In genomic region chr17:31509095-31509804, GRCh38 we compare ENCODE assay signal across 9 cellular contexts.
DNase-seq lines count a peak whose midpoint lies in the region; ATAC-seq and TF ChIP-seq lines count a peak whose summit lies in the region.
"Had no signal": no experiment of that assay in that cellular context is flagged by ENCODE, and none has a peak within 500 bp of the region (broad histone marks: within the 10 kb centered on the region; RNA-seq: fewer than 3 reads in every experiment).

No MANE protein-coding gene starts in this region.

- H3K36me3 ChIP-seq in GM06990 (ENCODE audit: control insufficient read depth, insufficient read depth, low read length) = no peaks in the 10 kb centered on the region
- no peaks in the 10 kb centered on the region for H3K36me3 ChIP-seq in lower lobe of right lung

- H3K27me3 ChIP-seq in GM06990 (replicated peaks; ENCODE audit: control insufficient read depth, insufficient read depth, low read length) = no peaks in the 10 kb centered on the region
- no peaks in the 10 kb centered on the region for H3K27me3 ChIP-seq in lower lobe of right lung (ENCODE audit: low read depth)

- H3K36me3 Mint-ChIP-seq in activated CD4-positive, alpha-beta memory T cell treated with anti-CD3 and anti-CD28 coated beads, Interleukin-2, amount 10 ng/mL, durations not matched to agents 7 days and 5 days (ENCODE audit: low read depth) = peaks cover 4% of the 10 kb centered on the region

- no peak for DNase-seq in GM06990 (ENCODE audit: extremely low read depth, insufficient read length)
- DNase-seq in activated CD4-positive, alpha-beta memory T cell treated with anti-CD3 and anti-CD28 coated beads, Interleukin-2, amount 10 ng/mL, durations not matched to agents 7 days and 5 days = peak; percentile 41
- DNase-seq in lower lobe of right lung = no peak
- no peak for DNase-seq in HuH-7.5 (ENCODE audit: low spot score)
- DNase-seq in GM19240 (ENCODE audit: insufficient read length, low spot score) = no peak
- DNase-seq: NCI-H1436 treated with DMSO at 0.1 percent for 48 hours had no signal

- H3K4me3 Mint-ChIP-seq in activated CD4-positive, alpha-beta memory T cell treated with anti-CD3 and anti-CD28 coated beads, Interleukin-2, amount 10 ng/mL, durations not matched to agents 7 days and 5 days = peak overlapping the region; percentile 77

- H3K9me3 Mint-ChIP-seq in activated CD4-positive, alpha-beta memory T cell treated with anti-CD3 and anti-CD28 coated beads, Interleukin-2, amount 10 ng/mL, durations not matched to agents 7 days and 5 days = no peaks in the 10 kb centered on the region

- POLR2A ChIA-PET in activated CD4-positive, alpha-beta memory T cell treated with anti-CD3 and anti-CD28 coated beads, Interleukin-2, amount 10 ng/mL, durations not matched to agents 7 days and 5 days (lab: Charles Lee) = interaction anchor here (0.6 to 8.4 kb wide), 23 partner anchors 8 to 199 kb away, joined by 3 to 314 read pairs (median 6); partner anchors contain the start of gene EVI2B

- peak overlapping the region; percentile 100 for H3K27ac Mint-ChIP-seq in activated CD4-positive, alpha-beta memory T cell treated with anti-CD3 and anti-CD28 coated beads, Interleukin-2, amount 10 ng/mL, durations not matched to agents 7 days and 5 days

- H3K27ac ChIP-seq in lower lobe of right lung = peak overlapping the region; percentile 76

- H3K27me3 Mint-ChIP-seq in activated CD4-positive, alpha-beta memory T cell treated with anti-CD3 and anti-CD28 coated beads, Interleukin-2, amount 10 ng/mL, durations not matched to agents 7 days and 5 days = no peaks in the 10 kb centered on the region

- peaks cover 51% of the 10 kb centered on the region for H3K4me1 Mint-ChIP-seq in activated CD4-positive, alpha-beta memory T cell treated with anti-CD3 and anti-CD28 coated beads, Interleukin-2, amount 10 ng/mL, durations not matched to agents 7 days and 5 days

- CTCF ChIA-PET in activated CD4-positive, alpha-beta memory T cell treated with anti-CD3 and anti-CD28 coated beads, Interleukin-2, amount 10 ng/mL, durations not matched to agents 7 days and 5 days (lab: Charles Lee) = interaction anchor here (0.9 to 3.3 kb wide), 15 partner anchors 10 to 120 kb away, joined by 3 to 58 read pairs (median 5); no protein-coding TSS in a partner anchor

- no peaks in the 10 kb centered on the region for H3K9me3 ChIP-seq in lower lobe of right lung

- ATAC-seq in HG02571 (IDR thresholded peaks at IDR 0.05; ENCODE audit: unreplicated experiment) (peak; percentile 8), lower lobe of right lung (no peak), GM18511 (IDR thresholded peaks at IDR 0.05; ENCODE audit: unreplicated experiment) (no peak), HG02938 (IDR thresholded peaks at IDR 0.05; ENCODE audit: unreplicated experiment) (no peak)

- intact Hi-C loops in lower lobe of right lung (cut with DNase I) = no loop called here

- peaks cover 30% of the 10 kb centered on the region for H3K4me1 ChIP-seq in lower lobe of right lung

- peak overlapping the region; percentile 51 for H3K4me3 ChIP-seq in GM06990 (replicated peaks; ENCODE audit: low read depth, low read length)
- H3K4me3 ChIP-seq in lower lobe of right lung = peak overlapping the region; percentile 19

- TF ChIP-seq CTCF in GM06990 (IDR thresholded peaks at IDR 0.05; ENCODE audit: insufficient read depth, low read length, poor library complexity, severe bottlenecking) (no peak), lower lobe of right lung (IDR thresholded peaks at IDR 0.05) (no peak)
